ENCODE assay signal across 13 cellular contexts in the genomic region with DNA sequence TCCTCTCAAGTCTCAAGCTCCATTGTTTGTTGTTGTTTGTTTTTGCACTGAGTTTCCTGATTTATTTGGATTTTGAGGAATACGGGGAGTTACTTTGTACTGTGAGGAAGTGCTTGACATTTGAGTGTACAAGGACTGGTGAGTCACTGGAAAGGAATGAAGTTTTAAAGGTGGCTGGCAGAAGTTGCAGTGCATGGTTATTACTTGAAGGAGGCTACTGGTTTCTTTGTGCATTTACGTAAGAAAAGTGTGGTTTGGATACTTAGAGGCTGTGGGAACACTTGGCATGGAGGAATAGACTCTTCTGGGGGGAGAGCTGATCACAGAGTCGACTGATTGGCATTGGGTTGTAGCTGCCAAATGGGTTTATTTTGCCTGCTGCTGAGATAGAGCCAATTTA.
DNase-seq lines count a peak whose midpoint lies in the region; ATAC-seq and TF ChIP-seq lines count a peak whose summit lies in the region.
"Had no signal": no experiment of that assay in that cellular context is flagged by ENCODE, and none has a peak within 500 bp of the region (broad histone marks: within the 10 kb centered on the region; RNA-seq: fewer than 3 reads in every experiment).

No MANE protein-coding gene starts in this region.

- H3K18ac ChIP-seq in mesendoderm (ENCODE audit: low read length): no peak overlapping the region

- H3K4me1 Mint-ChIP-seq in chondrocyte (ENCODE audit: low read depth): peaks cover 6% of the 10 kb centered on the region
- H3K4me1 Mint-ChIP-seq: central memory CD8-positive, alpha-beta T cell; naive thymus-derived CD8-positive, alpha-beta T cell; stimulated activated naive CD8-positive, alpha-beta T cell treated with anti-CD3 and anti-CD28 coated beads, Interleukin-15, amount 100 ng/mL, for 72 hours had no signal

- no peak overlapping the region for H3K56ac ChIP-seq in mesendoderm (ENCODE audit: low read length)

- no peak overlapping the region for H3K4me3 Mint-ChIP-seq in chondrocyte (ENCODE audit: unreplicated experiment)
- H3K4me3 Mint-ChIP-seq: central memory CD8-positive, alpha-beta T cell; naive thymus-derived CD8-positive, alpha-beta T cell; stimulated activated naive CD8-positive, alpha-beta T cell treated with anti-CD3 and anti-CD28 coated beads, Interleukin-15, amount 100 ng/mL, for 72 hours had no signal

- no peak for ATAC-seq in HG03039 (IDR thresholded peaks at IDR 0.05; ENCODE audit: unreplicated experiment)
- no peak for ATAC-seq in GM21723 (IDR thresholded peaks at IDR 0.05; ENCODE audit: unreplicated experiment)
- ATAC-seq: naive thymus-derived CD8-positive, alpha-beta T cell; right cardiac atrium; stimulated activated naive CD8-positive, alpha-beta T cell treated with anti-CD3 and anti-CD28 coated beads, Interleukin-15, amount 100 ng/mL, for 72 hours had no signal

- no peak overlapping the region for H2BK15ac ChIP-seq in mesendoderm (replicated peaks; ENCODE audit: low read depth)

- WGBS in mesendoderm (ENCODE audit: extremely low coverage, insufficient coverage, low lambda C conversion rate): no CpG with 5 or more reads among the region's 3 CpGs

- H2BK120ac ChIP-seq in mesendoderm (ENCODE audit: low read depth, low read length): no peak overlapping the region

- H3K79me2 ChIP-seq in mesendoderm (ENCODE audit: control insufficient read depth, insufficient read depth, low read length): no peaks in the 10 kb centered on the region

- no peak for TF ChIP-seq CTCF in chondrocyte (IDR thresholded peaks at IDR 0.05)

- H2AK5ac ChIP-seq in mesendoderm (ENCODE audit: low read length): no peak overlapping the region

- H3K27ac ChIP-seq in mesendoderm (ENCODE audit: low read depth, low read length): no peak overlapping the region

- no peak overlapping the region for H3K23ac ChIP-seq in mesendoderm (ENCODE audit: low read length)

- H3K4me2 ChIP-seq in mesendoderm (ENCODE audit: low read length): no peak overlapping the region

- H3K4me3 ChIP-seq in MG63 (no peak overlapping the region), mesendoderm (ENCODE audit: low read length) (no peak overlapping the region)

- no peak overlapping the region for H3K4ac ChIP-seq in mesendoderm (ENCODE audit: low read depth, low read length)

- DNase-seq in Daoy (ENCODE audit: low read depth) (peak; percentile 75), MG63 (peak; percentile 34), chondrocyte (ENCODE audit: low spot score) (no peak), mesendoderm (peak; percentile 39), SKM-1 treated with dmso at 0.1 percent for 144 hours (lab: John Stamatoyannopoulos, UW; ENCODE audit: unreplicated experiment) (no peak), midbrain (lab: John Stamatoyannopoulos, UW) (no peak)
- DNase-seq: activated naive CD4-positive, alpha-beta T cell; naive thymus-derived CD8-positive, alpha-beta T cell; right cardiac atrium; stimulated activated naive CD8-positive, alpha-beta T cell treated with anti-CD3 and anti-CD28 coated beads, Interleukin-15, amount 100 ng/mL, for 72 hours had no signal

- peak overlapping the region; percentile 58 for H3K27ac Mint-ChIP-seq in chondrocyte (ENCODE audit: unreplicated experiment)
- H3K27ac Mint-ChIP-seq: naive thymus-derived CD8-positive, alpha-beta T cell; stimulated activated naive CD8-positive, alpha-beta T cell treated with anti-CD3 and anti-CD28 coated beads, Interleukin-15, amount 100 ng/mL, for 72 hours had no signal

- H3K27me3 ChIP-seq in MG63 (no peaks in the 10 kb centered on the region), mesendoderm (ENCODE audit: insufficient read depth, low read length, poor library complexity) (no peaks in the 10 kb centered on the region)

- no peak overlapping the region for H4K5ac ChIP-seq in mesendoderm (ENCODE audit: low read length)

- no peaks in the 10 kb centered on the region for H3K4me1 ChIP-seq in mesendoderm (ENCODE audit: control insufficient read depth, low read depth, low read length)

- H3K36me3 ChIP-seq in MG63 (no peaks in the 10 kb centered on the region), mesendoderm (ENCODE audit: control insufficient read depth, insufficient read depth, low read length) (no peaks in the 10 kb centered on the region)

- peaks cover 13% of the 10 kb centered on the region for H3K9me3 ChIP-seq in MG63

- H3K36me3 Mint-ChIP-seq in chondrocyte (ENCODE audit: low read depth): no peaks in the 10 kb centered on the region

- H3K27me3 Mint-ChIP-seq in chondrocyte (ENCODE audit: low read depth): no peaks in the 10 kb centered on the region
- H3K27me3 Mint-ChIP-seq: central memory CD8-positive, alpha-beta T cell; naive thymus-derived CD8-positive, alpha-beta T cell; stimulated activated naive CD8-positive, alpha-beta T cell treated with anti-CD3 and anti-CD28 coated beads, Interleukin-15, amount 100 ng/mL, for 72 hours had no signal

- H4K8ac ChIP-seq in mesendoderm (ENCODE audit: low read depth, low read length): no peak overlapping the region

- no peaks in the 10 kb centered on the region for H3K79me1 ChIP-seq in mesendoderm (ENCODE audit: low read length)

- H3K9ac ChIP-seq in mesendoderm (ENCODE audit: low read length): no peak overlapping the region

- H2BK5ac ChIP-seq in mesendoderm (ENCODE audit: low read length): no peak overlapping the region

- H3K9me3 Mint-ChIP-seq in chondrocyte (ENCODE audit: low read depth): peaks cover 29% of the 10 kb centered on the region

Comparison
In these comparisons a context has a peak if more than half of its experiments do, and no peak if none do; other contexts are left out.
1. DNase-seq: peak in Daoy (single experiment), MG63 (single experiment) and mesendoderm (single experiment); none in chondrocyte (single experiment), SKM-1 treated with dmso at 0.1 percent for 144 hours (single experiment) and midbrain (single experiment).